Comparison of ENCODE assay signal across 19 cellular contexts in the genomic region with DNA sequence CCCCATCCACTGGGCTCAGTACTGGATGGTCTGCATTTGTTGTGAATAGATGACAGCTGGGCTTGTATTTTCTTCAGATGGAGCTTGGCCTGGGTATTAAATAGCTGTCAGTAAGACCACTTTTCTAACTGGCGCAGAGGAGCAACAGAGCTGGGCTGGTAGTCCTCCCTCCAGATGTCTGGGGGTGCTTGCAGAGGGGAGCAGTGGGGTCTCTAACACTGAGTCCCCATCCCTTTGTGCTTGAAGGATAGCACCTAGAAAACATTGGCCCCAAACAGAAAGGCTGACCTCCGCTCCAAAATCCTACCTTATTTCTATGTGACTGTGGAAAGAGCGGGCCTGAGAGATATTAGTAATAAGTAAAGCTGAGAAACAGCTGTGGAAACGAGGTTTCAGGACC.
DNase-seq lines count a peak whose midpoint lies in the region; ATAC-seq and TF ChIP-seq lines count a peak whose summit lies in the region.
"Had no signal": no experiment of that assay in that cellular context is flagged by ENCODE, and none has a peak within 500 bp of the region (broad histone marks: within the 10 kb centered on the region; RNA-seq: fewer than 3 reads in every experiment).

No MANE protein-coding gene starts in this region.

- H2BK120ac ChIP-seq in IMR-90 (ENCODE audit: low read depth, low read length), result peak overlapping the region; percentile 44; the same call in 1 of the 2 replicates

- dilution Hi-C loops in IMR-90 (cut with HindIII; ENCODE audit: low sequenced_read_pairs, unreplicated experiment), result no loop called here

- ATAC-seq in IMR-90 (ENCODE audit: low read depth) (no peak), GM18502 (IDR thresholded peaks at IDR 0.05; ENCODE audit: poor library complexity, unreplicated experiment) (no peak)
- ATAC-seq: A549; CD8-positive, alpha-beta T cell; GM12878; GM23338; HCT116 had no signal

- H3K9me1 ChIP-seq in IMR-90 (ENCODE audit: insufficient read depth, low read length), result peaks cover 18% of the 10 kb centered on the region

- H2AK9ac ChIP-seq in IMR-90 (replicated peaks; ENCODE audit: low read depth, low read length, poor library complexity), result no peak overlapping the region

- no peak overlapping the region for H3K9ac ChIP-seq in IMR-90 (ENCODE audit: low read depth, low read length)

- H3K4me3 ChIP-seq in ACC112 (ENCODE audit: low read depth, low read length) (no peak overlapping the region), IMR-90 (ENCODE audit: insufficient read depth, low read depth, low read length) (no peak overlapping the region), coronary artery (no peak overlapping the region), right atrium auricular region (no peak overlapping the region)
- H3K4me3 ChIP-seq: A549, GM12878, GM23338 had no signal

- H4K5ac ChIP-seq in IMR-90 (ENCODE audit: low read depth, low read length), result no peak overlapping the region

- H3K18ac ChIP-seq in IMR-90 (ENCODE audit: low read depth, low read length), result peak overlapping the region; percentile 12; the same call in 1 of the 2 replicates

- H3K4ac ChIP-seq in IMR-90 (ENCODE audit: low read depth, low read length), result 0 out of 2 replicates have a peak overlapping the region, but pooled peaks have one; percentile 17

- H3K9me3 ChIP-seq in IMR-90 (ENCODE audit: control insufficient read depth, insufficient read depth, low read length) (no peaks in the 10 kb centered on the region), right atrium auricular region (no peaks in the 10 kb centered on the region)
- H3K9me3 ChIP-seq: A549, Caco-2 had no signal

- POLR2A ChIA-PET in IMR-90 (lab: Charles Lee; ENCODE audit: unreplicated experiment), result no interaction called here

- no peak overlapping the region for H2BK5ac ChIP-seq in IMR-90 (ENCODE audit: low read depth, low read length, poor library complexity, severe bottlenecking)

- H2AK5ac ChIP-seq in IMR-90 (ENCODE audit: low read depth, low read length), result no peak overlapping the region; the same call in 1 of the 2 replicates

- H2AFZ ChIP-seq in ACC112 (ENCODE audit: low read length, unreplicated experiment), result no peak overlapping the region
- H2AFZ ChIP-seq in IMR-90 (replicated peaks; ENCODE audit: low read length, poor library complexity), result no peak overlapping the region
- H2AFZ ChIP-seq: GM23338 had no signal

- peak overlapping the region; percentile 96 for H3K27ac ChIP-seq in ACC112 (ENCODE audit: low read depth, low read length)
- no peak overlapping the region for H3K27ac ChIP-seq in IMR-90 (ENCODE audit: insufficient read depth, low read length)
- no peak overlapping the region for H3K27ac ChIP-seq in coronary artery
- no peak overlapping the region for H3K27ac ChIP-seq in right atrium auricular region
- H3K27ac ChIP-seq: A549, C4-2B had no signal

- no TSS peak for BruUV-seq in IMR-90 (replicated peaks; lab: Mats Ljungman, UMichigan)

- TF ChIP-seq RAD21 in IMR-90 (IDR thresholded peaks at IDR 0.05; ENCODE audit: low read length), result no peak

- no peak overlapping the region for H4K8ac ChIP-seq in IMR-90 (ENCODE audit: low read depth in 2 of 2, low read length in 2 of 2)

- no peak overlapping the region for H3K4me2 ChIP-seq in IMR-90 (ENCODE audit: low read depth, low read length)
- H3K4me2 ChIP-seq: A549, GM23338 had no signal

- WGBS in IMR-90 (ENCODE audit: extremely low coverage in 2 of 2, insufficient read length in 1 of 2), 2 experiments, result no CpG with 5 or more reads among the region's 4 CpGs

- intact Hi-C loops in IMR-90 (cut with micrococcal nuclease), result no loop called here

- no peak overlapping the region for H3K56ac ChIP-seq in IMR-90 (ENCODE audit: extremely low read depth, insufficient read depth, low read length)

- H3K79me1 ChIP-seq in IMR-90 (ENCODE audit: low read depth in 1 of 2, low read length in 2 of 2), result no peaks in the 10 kb centered on the region

- peak overlapping the region; percentile 18 for H4K91ac ChIP-seq in IMR-90 (ENCODE audit: insufficient read depth, low read depth, low read length)

- TF ChIP-seq CTCF in IMR-90 (conservative IDR thresholded peaks at IDR 0.05; ENCODE audit: low read depth, low read length) (no peak), coronary artery (IDR thresholded peaks at IDR 0.05) (no peak), right atrium auricular region (IDR thresholded peaks at IDR 0.05) (no peak)

- H3K36me3 ChIP-seq in ACC112 (ENCODE audit: insufficient read depth, low read length) (no peaks in the 10 kb centered on the region), IMR-90 (ENCODE audit: control insufficient read depth, insufficient read depth, low read length) (no peaks in the 10 kb centered on the region), right atrium auricular region (no peaks in the 10 kb centered on the region)

- H2BK20ac ChIP-seq in IMR-90 (ENCODE audit: low read depth, low read length), result peak overlapping the region; percentile 16; the same call in 1 of the 2 replicates

- H3K23ac ChIP-seq in IMR-90 (ENCODE audit: low read depth, low read length), result no peak overlapping the region

- no peak overlapping the region for H3K14ac ChIP-seq in IMR-90 (replicated peaks; ENCODE audit: low read depth, low read length)

- peak overlapping the region; percentile 41; the same call in 2 of the 3 replicates for H2BK15ac ChIP-seq in IMR-90 (ENCODE audit: low read depth, low read length)

- H3K4me1 ChIP-seq in ACC112 (ENCODE audit: control insufficient read depth, insufficient read depth, low read length, unreplicated experiment) (peaks cover 96% of the 10 kb centered on the region), IMR-90 (ENCODE audit: control insufficient read depth, insufficient read depth, low read length) (peaks cover 16% of the 10 kb centered on the region), right atrium auricular region (peaks cover 0 to 38% of the 10 kb centered on the region in 2 donors)

- no peak for TF ChIP-seq POLR2A in IMR-90 (IDR thresholded peaks at IDR 0.05; ENCODE audit: low read depth, low read length)

- in situ Hi-C loops in IMR-90 (cut with MboI; ENCODE audit: low sequenced_read_pairs), result no loop called here

- H3K79me2 ChIP-seq in ACC112 (ENCODE audit: control insufficient read depth, insufficient read depth, low read length, unreplicated experiment), result peaks cover 83% of the 10 kb centered on the region

- H4K20me1 ChIP-seq in IMR-90 (ENCODE audit: insufficient read depth, low read length), result no peaks in the 10 kb centered on the region

- DNase-seq in IMR-90 (no peak), coronary artery (ENCODE audit: low spot score) (peak; percentile 63), right atrium auricular region (ENCODE audit: low spot score) (no peak)
- no peak for DNase-seq in stimulated activated CD4-positive, alpha-beta T cell treated with anti-CD3 and anti-CD28 coated beads, Interleukin-12 subunit alpha, Interleukin-12 subunit beta, amount 100 ng/mL, for 4 hours
- DNase-seq: 8988T; Caco-2; CD4-positive, CD25-positive, alpha-beta regulatory T cell; CD8-positive, alpha-beta T cell; DMS153; EL; GDM1; H9 had no signal

- H3K27me3 ChIP-seq in ACC112 (ENCODE audit: insufficient read depth, low read length), result no peaks in the 10 kb centered on the region
- no peaks in the 10 kb centered on the region for H3K27me3 ChIP-seq in IMR-90 (ENCODE audit: control insufficient read depth, insufficient read depth, low read length)
- no peaks in the 10 kb centered on the region for H3K27me3 ChIP-seq in right atrium auricular region

- CTCF ChIA-PET in IMR-90 (lab: Yijun Ruan, JAX), result no interaction called here

TF ChIP-seq in IMR-90, 13 proteins besides CTCF, POLR2A, EP300 and RAD21:
- TF ChIP-seq MAZ (IDR thresholded peaks at IDR 0.05; ENCODE audit: borderline replicate concordance, low read depth, low read length), result no peak
- no peak for TF ChIP-seq FOS (IDR thresholded peaks at IDR 0.05; ENCODE audit: low read depth, low read length)
- TF ChIP-seq BHLHE40 (IDR thresholded peaks at IDR 0.05; ENCODE audit: low read depth, low read length), result no peak
- TF ChIP-seq MAFK (IDR thresholded peaks at IDR 0.05; ENCODE audit: low read depth, low read length), result no peak
- no peak for TF ChIP-seq MXI1 (IDR thresholded peaks at IDR 0.05; ENCODE audit: borderline replicate concordance, low read depth, low read length)
- no peak for TF ChIP-seq CEBPB (IDR thresholded peaks at IDR 0.05; ENCODE audit: low read depth, low read length)
- no peak for TF ChIP-seq RFX5 (IDR thresholded peaks at IDR 0.05; ENCODE audit: low read depth, low read length)
- TF ChIP-seq RCOR1 (IDR thresholded peaks at IDR 0.05; ENCODE audit: insufficient replicate concordance, low read length), result no peak
